ENCODE assay signal across 30 cellular contexts in the genomic region with DNA sequence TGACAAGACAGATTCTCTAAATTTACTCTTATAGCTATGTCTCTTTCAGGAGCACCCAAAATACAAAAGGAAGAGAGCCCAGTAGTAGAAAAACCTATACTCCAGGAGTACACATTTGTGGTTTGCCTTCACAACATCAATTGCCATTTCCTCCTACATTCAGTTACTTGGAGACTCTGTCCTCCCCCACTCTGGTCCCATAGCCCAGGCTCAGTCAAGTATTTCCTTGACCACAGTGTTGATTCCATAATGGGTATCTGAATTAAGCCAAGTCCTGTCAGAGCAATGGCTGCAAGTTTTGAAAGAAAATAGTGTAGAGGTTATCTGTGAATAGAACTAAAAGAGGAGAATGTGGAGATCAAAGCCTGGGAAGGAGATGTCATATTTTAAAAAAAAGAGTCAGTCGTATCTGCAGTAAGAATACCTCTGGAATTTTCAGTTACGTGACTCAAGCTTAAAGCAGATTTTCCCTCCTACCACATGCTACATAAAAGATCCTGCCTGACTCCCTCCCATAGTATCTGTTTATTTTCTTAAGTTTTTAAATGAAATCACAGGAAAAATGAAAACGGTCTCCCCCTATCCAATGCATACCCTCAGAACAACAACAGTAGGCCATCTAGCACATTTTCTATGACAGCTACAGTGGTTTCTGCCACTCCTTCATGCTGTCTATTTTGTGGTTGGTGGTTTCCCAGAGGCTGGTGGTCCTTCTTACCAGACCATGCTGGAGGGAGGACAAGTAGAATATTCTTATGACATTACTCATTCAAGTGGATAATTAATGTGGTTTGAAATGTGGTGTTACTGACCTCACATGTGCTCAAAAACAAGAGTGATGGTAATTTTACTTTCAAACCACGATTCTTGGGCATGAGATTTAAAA.
DNase-seq lines count a peak whose midpoint lies in the region; ATAC-seq, FAIRE-seq and TF ChIP-seq lines count a peak whose summit lies in the region.
"Had no signal": no experiment of that assay in that cellular context is flagged by ENCODE, and none has a peak within 500 bp of the region (broad histone marks: within the 10 kb centered on the region; RNA-seq: fewer than 3 reads in every experiment).

No MANE protein-coding gene starts in this region.

- H3F3A ChIP-seq in smooth muscle cell (ENCODE audit: low read depth) = no peaks in the 10 kb centered on the region

- peak; percentile 86 for ATAC-seq in stimulated activated naive CD8-positive, alpha-beta T cell treated with anti-CD3 and anti-CD28 coated beads, Interleukin-15, amount 100 ng/mL, for 72 hours
- ATAC-seq in stimulated activated naive CD8-positive, alpha-beta T cell treated with anti-CD3 and anti-CD28 coated beads, Interleukin-15, Interleukin-2, amounts not matched to agents 100 U/mL and 50 U/mL, for 24 hours = no peak
- ATAC-seq: heart right ventricle; mucosa of descending colon; psoas muscle; stimulated activated effector memory CD8-positive, alpha-beta T cell treated with anti-CD3 and anti-CD28 coated beads, Interleukin-12 subunit alpha, Interleukin-12 subunit beta, amount 100 ng/mL, for 72 hours had no signal

- no peaks in the 10 kb centered on the region for H3K9me2 ChIP-seq in OCI-LY7 (ENCODE audit: insufficient read depth, low read length)

- H2AFZ ChIP-seq in smooth muscle cell (ENCODE audit: low read depth) (no peak overlapping the region), OCI-LY7 (ENCODE audit: low read length) (no peak overlapping the region)

- no peak for TF ChIP-seq CTCF in smooth muscle cell (IDR thresholded peaks at IDR 0.05; ENCODE audit: borderline replicate concordance, insufficient read depth, poor library complexity, severe bottlenecking)
- no peak for TF ChIP-seq CTCF in kidney (IDR thresholded peaks at IDR 0.05; ENCODE audit: borderline replicate concordance, extremely low read depth, insufficient read depth)
- no peak for TF ChIP-seq CTCF in OCI-LY7 (conservative IDR thresholded peaks at IDR 0.05; ENCODE audit: low read length)

- H3K9ac ChIP-seq in smooth muscle cell (ENCODE audit: low read depth) = no peak overlapping the region
- no peak overlapping the region for H3K9ac ChIP-seq in kidney (ENCODE audit: low read length in 2 of 2)
- H3K9ac ChIP-seq: BLaER1 treated with 17β-estradiol and CSF1 and Interleukin-3, amounts not matched to agents 10 nM and 100 nM had no signal

- POLR2A ChIA-PET in OCI-LY7 (lab: Charles Lee) = interaction anchor here (0.7 kb wide), 1 partner anchor 178 kb away, joined by 3 read pairs; no protein-coding TSS in a partner anchor

- no peaks in the 10 kb centered on the region for H3K9me3 Mint-ChIP-seq in stimulated activated naive CD8-positive, alpha-beta T cell treated with anti-CD3 and anti-CD28 coated beads, Interleukin-15, amount 100 ng/mL, for 72 hours
- H3K9me3 Mint-ChIP-seq: activated CD4-positive, alpha-beta memory T cell treated with anti-CD3 and anti-CD28 coated beads, Interleukin-2, amount 10 ng/mL, durations not matched to agents 7 days and 5 days; stimulated activated effector memory CD8-positive, alpha-beta T cell treated with anti-CD3 and anti-CD28 coated beads, Interleukin-12 subunit alpha, Interleukin-12 subunit beta, amount 100 ng/mL, for 72 hours had no signal

- CTCF ChIA-PET in OCI-LY7 (lab: Charles Lee; ENCODE audit: unreplicated experiment) = no interaction called here

- H3K4me1 ChIP-seq in smooth muscle cell (ENCODE audit: low read depth) (no peaks in the 10 kb centered on the region), kidney (ENCODE audit: control insufficient read depth in 1 of 2, insufficient read depth in 1 of 2, low read depth in 1 of 2, low read length in 2 of 2) (no peaks in the 10 kb centered on the region), OCI-LY7 (ENCODE audit: insufficient read depth, low read length, poor library complexity, severe bottlenecking) (no peaks in the 10 kb centered on the region)
- H3K4me1 ChIP-seq: BLaER1 treated with 17β-estradiol and CSF1 and Interleukin-3, amounts not matched to agents 10 nM and 100 nM; heart right ventricle; psoas muscle had no signal

- WGBS in smooth muscle cell (ENCODE audit: low lambda C conversion rate) = 30% methylated on average over 4 of the region's 4 CpGs

- H4K20me1 ChIP-seq in smooth muscle cell (ENCODE audit: low read depth) (no peaks in the 10 kb centered on the region), OCI-LY7 (ENCODE audit: insufficient read depth, low read length) (no peaks in the 10 kb centered on the region)
- H4K20me1 ChIP-seq: BLaER1 treated with 17β-estradiol and CSF1 and Interleukin-3, amounts not matched to agents 10 nM and 100 nM had no signal

- H3K4me2 ChIP-seq in smooth muscle cell (peak overlapping the region; percentile 60), OCI-LY7 (ENCODE audit: low read length) (no peak overlapping the region)
- H3K4me2 ChIP-seq: BLaER1 treated with 17β-estradiol and CSF1 and Interleukin-3, amounts not matched to agents 10 nM and 100 nM had no signal

- H3K4me3 Mint-ChIP-seq in stimulated activated naive CD8-positive, alpha-beta T cell treated with anti-CD3 and anti-CD28 coated beads, Interleukin-15, amount 100 ng/mL, for 72 hours = no peak overlapping the region
- H3K4me3 Mint-ChIP-seq: activated CD4-positive, alpha-beta memory T cell treated with anti-CD3 and anti-CD28 coated beads, Interleukin-2, amount 10 ng/mL, durations not matched to agents 7 days and 5 days; stimulated activated effector memory CD8-positive, alpha-beta T cell treated with anti-CD3 and anti-CD28 coated beads, Interleukin-12 subunit alpha, Interleukin-12 subunit beta, amount 100 ng/mL, for 72 hours had no signal

- no peak overlapping the region for H3K27ac Mint-ChIP-seq in stimulated activated naive CD8-positive, alpha-beta T cell treated with anti-CD3 and anti-CD28 coated beads, Interleukin-15, amount 100 ng/mL, for 72 hours
- H3K27ac Mint-ChIP-seq: activated CD4-positive, alpha-beta memory T cell treated with anti-CD3 and anti-CD28 coated beads, Interleukin-2, amount 10 ng/mL, durations not matched to agents 7 days and 5 days; stimulated activated effector memory CD8-positive, alpha-beta T cell treated with anti-CD3 and anti-CD28 coated beads, Interleukin-12 subunit alpha, Interleukin-12 subunit beta, amount 100 ng/mL, for 72 hours had no signal

- DNase-seq in stimulated activated naive CD8-positive, alpha-beta T cell treated with anti-CD3 and anti-CD28 coated beads, Interleukin-15, amount 100 ng/mL, for 72 hours = peak in 1 of 2 donors; percentile 29
- DNase-seq in stimulated activated naive CD8-positive, alpha-beta T cell treated with anti-CD3 and anti-CD28 coated beads, Interleukin-15, Interleukin-2, amounts not matched to agents 100 U/mL and 50 U/mL, for 24 hours = no peak
- DNase-seq in NCI-H69 (lab: John Stamatoyannopoulos, UW) = peak; percentile 32
- DNase-seq in astrocyte of the hippocampus (ENCODE audit: low read depth, low spot score) = peak; percentile 81
- no peak for DNase-seq in smooth muscle cell (lab: John Stamatoyannopoulos, UW; ENCODE audit: unreplicated experiment)
- DNase-seq in kidney = no peak
- no peak for DNase-seq in OCI-LY7 (ENCODE audit: low spot score)
- no peak for DNase-seq in HuH-7.5 (ENCODE audit: low spot score)
- DNase-seq: ACHN; activated CD4-positive, alpha-beta memory T cell treated with anti-CD3 and anti-CD28 coated beads, Interleukin-2, amount 10 ng/mL, durations not matched to agents 7 days and 5 days; activated gamma-delta T cell treated with Interleukin-2 at 50 U/mL for 16 hours; amygdala; Calu3; central memory CD4-positive, alpha-beta T cell; HCEC 1CT; heart right ventricle; Kasumi-1; mucosa of descending colon; NCI-H1417; NCI-H2081 treated with DMSO at 0.1 percent for 48 hours; NCI-H446 treated with DMSO at 0.1 percent for 48 hours; psoas muscle; RPMI8226; stimulated activated CD4-positive, alpha-beta T cell treated with anti-CD3 and anti-CD28 coated beads, Interleukin-2, amount 100 ng/mL, for 24 hours; T-helper 9 cell had no signal

- no peaks in the 10 kb centered on the region for H3K79me2 ChIP-seq in smooth muscle cell (ENCODE audit: low read depth)
- no peaks in the 10 kb centered on the region for H3K79me2 ChIP-seq in OCI-LY7 (ENCODE audit: insufficient read depth, low read depth, low read length)

- H3K9me3 ChIP-seq in smooth muscle cell (replicated peaks; ENCODE audit: low read depth) (no peaks in the 10 kb centered on the region), kidney (ENCODE audit: control insufficient read depth in 1 of 2, low read length in 2 of 2) (no peaks in the 10 kb centered on the region), OCI-LY7 (ENCODE audit: low read length) (no peaks in the 10 kb centered on the region)
- H3K9me3 ChIP-seq: BLaER1 treated with 17β-estradiol and CSF1 and Interleukin-3, amounts not matched to agents 10 nM and 100 nM; heart right ventricle; mucosa of descending colon; psoas muscle had no signal

- no peak overlapping the region for H3K4me3 ChIP-seq in smooth muscle cell
- no peak overlapping the region for H3K4me3 ChIP-seq in kidney (ENCODE audit: low read length in 2 of 2)
- no peak overlapping the region for H3K4me3 ChIP-seq in OCI-LY7 (ENCODE audit: low read depth, low read length, poor library complexity, severe bottlenecking)
- H3K4me3 ChIP-seq: BLaER1 treated with 17β-estradiol and CSF1 and Interleukin-3, amounts not matched to agents 10 nM and 100 nM; heart right ventricle; mucosa of descending colon; psoas muscle; skin epidermis had no signal

- no peak for FAIRE-seq in kidney (lab: Jason Lieb, UNC)
- FAIRE-seq: endothelial cell of umbilical vein, urothelium cell line had no signal

- H3K36me3 ChIP-seq in smooth muscle cell (ENCODE audit: low read depth) (no peaks in the 10 kb centered on the region), kidney (ENCODE audit: control insufficient read depth in 1 of 2, insufficient read depth in 2 of 2, low read length in 2 of 2) (no peaks in the 10 kb centered on the region), OCI-LY7 (ENCODE audit: insufficient read depth, low read length) (no peaks in the 10 kb centered on the region)
- H3K36me3 ChIP-seq: BLaER1 treated with 17β-estradiol and CSF1 and Interleukin-3, amounts not matched to agents 10 nM and 100 nM; heart right ventricle had no signal

- BruUV-seq in OCI-LY7 (replicated peaks; lab: Mats Ljungman, UMichigan) = no TSS peak

- intact Hi-C loops in kidney (cut with DNase I) = no loop called here
- intact Hi-C loops in OCI-LY7 (cut with micrococcal nuclease; ENCODE audit: unreplicated experiment) = no loop called here

- peaks cover 10% of the 10 kb centered on the region for H3K4me1 Mint-ChIP-seq in stimulated activated naive CD8-positive, alpha-beta T cell treated with anti-CD3 and anti-CD28 coated beads, Interleukin-15, amount 100 ng/mL, for 72 hours
- H3K4me1 Mint-ChIP-seq: activated CD4-positive, alpha-beta memory T cell treated with anti-CD3 and anti-CD28 coated beads, Interleukin-2, amount 10 ng/mL, durations not matched to agents 7 days and 5 days; stimulated activated effector memory CD8-positive, alpha-beta T cell treated with anti-CD3 and anti-CD28 coated beads, Interleukin-12 subunit alpha, Interleukin-12 subunit beta, amount 100 ng/mL, for 72 hours had no signal

- H3K27me3 ChIP-seq in smooth muscle cell (ENCODE audit: low read depth) = peaks cover 19% of the 10 kb centered on the region
- H3K27me3 ChIP-seq: BLaER1 treated with 17β-estradiol and CSF1 and Interleukin-3, amounts not matched to agents 10 nM and 100 nM had no signal

- H3K27me3 Mint-ChIP-seq in stimulated activated naive CD8-positive, alpha-beta T cell treated with anti-CD3 and anti-CD28 coated beads, Interleukin-15, amount 100 ng/mL, for 72 hours = peaks cover 22% of the 10 kb centered on the region

- H3K27ac ChIP-seq in smooth muscle cell (ENCODE audit: low read depth) = peak overlapping the region; percentile 62
- H3K27ac ChIP-seq in kidney (ENCODE audit: low read depth in 2 of 2, low read length in 2 of 2) = no peak overlapping the region
- H3K27ac ChIP-seq in OCI-LY7 (ENCODE audit: low read depth, low read length, poor library complexity, severe bottlenecking) = no peak overlapping the region
- H3K27ac ChIP-seq: BLaER1 treated with 17β-estradiol and CSF1 and Interleukin-3, amounts not matched to agents 10 nM and 100 nM; heart right ventricle; psoas muscle; skin epidermis had no signal

Comparison
In these comparisons a context has a peak if more than half of its experiments do, and no peak if none do; other contexts are left out.
1. DNase-seq: peak in NCI-H69 (single experiment) and astrocyte of the hippocampus (single experiment); none in stimulated activated naive CD8-positive, alpha-beta T cell treated with anti-CD3 and anti-CD28 coated beads, Interleukin-15, Interleukin-2, amounts not matched to agents 100 U/mL and 50 U/mL, for 24 hours (single experiment), smooth muscle cell (single experiment), kidney (single experiment), OCI-LY7 (single experiment) and HuH-7.5 (single experiment).